ENCODE assay signal across 1 cellular context in the genomic region with DNA sequence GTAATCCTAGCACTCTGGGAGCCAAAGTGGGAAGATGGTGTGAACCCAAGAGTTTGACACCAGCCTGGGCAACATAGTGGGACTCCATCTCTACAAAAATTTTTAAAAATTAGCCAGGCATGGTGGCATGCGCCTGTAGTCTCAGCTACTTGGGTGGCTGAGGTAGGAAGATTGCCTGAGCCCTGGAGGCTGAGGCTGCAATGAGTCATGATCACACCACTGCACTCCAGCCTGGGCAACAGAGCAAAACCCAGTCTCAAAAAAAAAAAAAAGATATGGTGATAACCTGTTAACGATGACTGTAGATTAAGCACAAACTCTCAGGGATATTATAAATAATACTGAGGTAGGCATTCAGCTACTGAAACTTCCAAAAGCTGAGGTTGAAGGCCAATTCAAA.
TF ChIP-seq lines count a peak whose summit lies in the region.

No MANE protein-coding gene starts in this region.

TF ChIP-seq in GM12878, 131 proteins besides CTCF, POLR2A, EP300 and RAD21 (continued from another document):
- TF ChIP-seq, protein P1, sequence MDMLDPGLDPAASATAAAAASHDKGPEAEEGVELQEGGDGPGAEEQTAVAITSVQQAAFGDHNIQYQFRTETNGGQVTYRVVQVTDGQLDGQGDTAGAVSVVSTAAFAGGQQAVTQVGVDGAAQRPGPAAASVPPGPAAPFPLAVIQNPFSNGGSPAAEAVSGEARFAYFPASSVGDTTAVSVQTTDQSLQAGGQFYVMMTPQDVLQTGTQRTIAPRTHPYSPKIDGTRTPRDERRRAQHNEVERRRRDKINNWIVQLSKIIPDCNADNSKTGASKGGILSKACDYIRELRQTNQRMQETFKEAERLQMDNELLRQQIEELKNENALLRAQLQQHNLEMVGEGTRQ (IDR thresholded peaks at IDR 0.05; ENCODE audit: borderline replicate concordance, low read depth, low read length): no peak
